8 cellular contexts compared by ENCODE assay signal in genomic region chr14:77053046-77053841, GRCh38. TPM values are rescaled to one million over a fixed set of nuclear protein-coding genes. Genes with fewer than 3 reads are reported as not detected.
DNase-seq lines count a peak whose midpoint lies in the region.

No MANE protein-coding gene starts in this region.

- no peak overlapping the region for H3K4ac ChIP-seq in mesendoderm (ENCODE audit: low read depth, low read length)

- no peaks in the 10 kb centered on the region for H3K36me3 ChIP-seq in mesendoderm (ENCODE audit: control insufficient read depth, insufficient read depth, low read length)

- no peak overlapping the region for H3K56ac ChIP-seq in mesendoderm (ENCODE audit: low read length)

- no peaks in the 10 kb centered on the region for H3K79me2 ChIP-seq in mesendoderm (ENCODE audit: control insufficient read depth, insufficient read depth, low read length)

- H3K9ac ChIP-seq in mesendoderm (ENCODE audit: low read length), result no peak overlapping the region

- no peak overlapping the region for H4K5ac ChIP-seq in mesendoderm (ENCODE audit: low read length)

- H2BK120ac ChIP-seq in mesendoderm (ENCODE audit: low read depth, low read length), result no peak overlapping the region

- H3K4me3 ChIP-seq in mesendoderm (ENCODE audit: low read length), result no peak overlapping the region

- H3K18ac ChIP-seq in mesendoderm (ENCODE audit: low read length), result no peak overlapping the region

- no peaks in the 10 kb centered on the region for H3K79me1 ChIP-seq in mesendoderm (ENCODE audit: low read length)

- H2BK5ac ChIP-seq in mesendoderm (ENCODE audit: low read length), result no peak overlapping the region

- H2AK5ac ChIP-seq in mesendoderm (ENCODE audit: low read length), result peak overlapping the region; percentile 40

- no peaks in the 10 kb centered on the region for H3K27me3 ChIP-seq in mesendoderm (ENCODE audit: insufficient read depth, low read length, poor library complexity)

- DNase-seq in SIG-M5 treated with dmso at 0.1 percent for 504 hours (lab: John Stamatoyannopoulos, UW; ENCODE audit: unreplicated experiment), result peak; percentile 42
- DNase-seq in SIG-M5 (lab: John Stamatoyannopoulos, UW), result no peak
- DNase-seq in NCI-H1436 (lab: John Stamatoyannopoulos, UW), result peak; percentile 91
- peak; percentile 59 to 75 for DNase-seq in activated CD4-positive, alpha-beta T cell treated with anti-CD3 and anti-CD28 coated beads, Interleukin-2, amount 50 U/mL, for 24 hours (ENCODE audit: low read depth in 1 of 2, low spot score in 1 of 2)
- peak; percentile 88 for DNase-seq in dermis blood vessel endothelial cell
- DNase-seq in mesendoderm, result peak; percentile 86
- DNase-seq in stimulated activated CD8-positive, alpha-beta memory T cell treated with anti-CD3 and anti-CD28 coated beads, Interleukin-4, amount 100 ng/mL, for 1 hour (ENCODE audit: low read depth in 2 of 2, low spot score in 1 of 2), result peak; percentile 57 to 69
- DNase-seq in DMS79 treated with DMSO at 0.1 percent for 48 hours (lab: John Stamatoyannopoulos, UW), result no peak

- H3K4me2 ChIP-seq in mesendoderm (ENCODE audit: low read length), result no peak overlapping the region

- no peak overlapping the region for H3K23ac ChIP-seq in mesendoderm (ENCODE audit: low read length)

- H4K8ac ChIP-seq in mesendoderm (ENCODE audit: low read depth, low read length), result no peak overlapping the region

- H2BK15ac ChIP-seq in mesendoderm (replicated peaks; ENCODE audit: low read depth), result no peak overlapping the region

- no peaks in the 10 kb centered on the region for H3K4me1 ChIP-seq in mesendoderm (ENCODE audit: control insufficient read depth, low read depth, low read length)

- WGBS in mesendoderm (ENCODE audit: extremely low coverage, insufficient coverage, low lambda C conversion rate), result no CpG with 5 or more reads among the region's 21 CpGs

- H3K27ac ChIP-seq in mesendoderm (ENCODE audit: low read depth, low read length), result no peak overlapping the region

RNA-seq across cellular contexts. Expression of gene IRF2BPL, which starts 24.7 kb away (rescaled TPM):
- 11.6 and 17.9 TPM in 2 replicates for total RNA-seq in dermis blood vessel endothelial cell
- polyA plus RNA-seq in mesendoderm (2013, experiment 1 of 2), result 15.8 TPM
- 15.9 TPM for polyA plus RNA-seq in mesendoderm (2013, experiment 2 of 2)

RNA-seq across cellular contexts. Expression of gene CIPC, which starts 44.8 kb away (rescaled TPM):
- 13.5 and 14.1 TPM in 2 replicates for total RNA-seq in dermis blood vessel endothelial cell
- 12.6 TPM for polyA plus RNA-seq in mesendoderm (2013, experiment 1 of 2)
- polyA plus RNA-seq in mesendoderm (2013, experiment 2 of 2), result 13.2 TPM

Comparison
In these comparisons a context has a peak if more than half of its experiments do, and no peak if none do; other contexts are left out.
1. DNase-seq: peak in SIG-M5 treated with dmso at 0.1 percent for 504 hours (single experiment), NCI-H1436 (single experiment), activated CD4-positive, alpha-beta T cell treated with anti-CD3 and anti-CD28 coated beads, Interleukin-2, amount 50 U/mL, for 24 hours (2 of 2), dermis blood vessel endothelial cell (single experiment), mesendoderm (single experiment) and stimulated activated CD8-positive, alpha-beta memory T cell treated with anti-CD3 and anti-CD28 coated beads, Interleukin-4, amount 100 ng/mL, for 1 hour (2 of 2); none in SIG-M5 (single experiment) and DMS79 treated with DMSO at 0.1 percent for 48 hours (single experiment).